17 cellular contexts compared by ENCODE assay signal in genomic region chr19:41690801-41691065, GRCh38. TPM values are rescaled to one million over a fixed set of nuclear protein-coding genes. Genes with fewer than 3 reads are reported as not detected.
DNase-seq lines count a peak whose midpoint lies in the region; ATAC-seq and TF ChIP-seq lines count a peak whose summit lies in the region.
"Had no signal": no experiment of that assay in that cellular context is flagged by ENCODE, and none has a peak within 500 bp of the region (broad histone marks: within the 10 kb centered on the region; RNA-seq: fewer than 3 reads in every experiment).

No MANE protein-coding gene starts in this region.

- H3K4me3 ChIP-seq in NB4 (ENCODE audit: low read depth, low read length) (no peak overlapping the region), uterus (no peak overlapping the region), right lobe of liver (no peak overlapping the region)
- H3K4me3 ChIP-seq: A549, HAP-1 had no signal

- no peak overlapping the region for H3K4me3 Mint-ChIP-seq in activated T-cell treated with anti-CD3 and anti-CD28 coated beads, Interleukin-2, amount 50 U/mL, for 72 hours
- H3K4me3 Mint-ChIP-seq: CD4-positive, alpha-beta T cell; CD8-positive, alpha-beta memory T cell; HFFc6 had no signal

- no peaks in the 10 kb centered on the region for H3K4me1 Mint-ChIP-seq in activated T-cell treated with anti-CD3 and anti-CD28 coated beads, Interleukin-2, amount 50 U/mL, for 72 hours (ENCODE audit: low read depth)
- H3K4me1 Mint-ChIP-seq: CD8-positive, alpha-beta memory T cell had no signal

- intact Hi-C loops in uterus (cut with DNase I; ENCODE audit: low total_unique reads) (no loop called here), right lobe of liver (cut with DNase I) (loop anchor here in 1 of 2 donors (10.0 kb wide), 1 partner anchor 46 kb away; no protein-coding TSS in a partner anchor)

- H3K4me1 ChIP-seq in uterus (no peaks in the 10 kb centered on the region), right lobe of liver (no peaks in the 10 kb centered on the region)
- H3K4me1 ChIP-seq: A549, HAP-1 had no signal

- no peaks in the 10 kb centered on the region for H3K9me3 ChIP-seq in uterus
- no peaks in the 10 kb centered on the region for H3K9me3 ChIP-seq in right lobe of liver
- H3K9me3 ChIP-seq: HAP-1 had no signal

- H3K27ac ChIP-seq in uterus = no peak overlapping the region
- H3K27ac ChIP-seq in right lobe of liver = no peak overlapping the region
- H3K27ac ChIP-seq: A549 had no signal

- H3K36me3 Mint-ChIP-seq in activated T-cell treated with anti-CD3 and anti-CD28 coated beads, Interleukin-2, amount 50 U/mL, for 72 hours (ENCODE audit: insufficient read depth in 2 of 2) = peaks cover 0 to 1% of the 10 kb centered on the region in 2 donors
- H3K36me3 Mint-ChIP-seq: CD14-positive monocyte had no signal

- DNase-seq in activated T-cell treated with anti-CD3 and anti-CD28 coated beads, Interleukin-2, amount 50 U/mL, for 72 hours = no peak
- no peak for DNase-seq in activated T-cell treated with anti-CD3 and anti-CD28 coated beads for 4 hours
- peak; percentile 53 for DNase-seq in NB4 (ENCODE audit: low read depth)
- peak; percentile 35 for DNase-seq in left lobe of liver (ENCODE audit: low spot score)
- no peak for DNase-seq in uterus
- no peak for DNase-seq in right lobe of liver
- DNase-seq in NCI-H1694 treated with DMSO at 0.1 percent for 48 hours (lab: John Stamatoyannopoulos, UW) = no peak
- DNase-seq: 8988T, COR-L47, DND-41, GOT3, HFFc6 had no signal

- no peak for TF ChIP-seq POLR2A in NB4 (IDR thresholded peaks at IDR 0.05; ENCODE audit: extremely low read depth, insufficient read length)
- TF ChIP-seq POLR2A in uterus (IDR thresholded peaks at IDR 0.05) = no peak
- no peak for TF ChIP-seq POLR2A in right lobe of liver (IDR thresholded peaks at IDR 0.05)

- ATAC-seq in activated T-cell treated with anti-CD3 and anti-CD28 coated beads, Interleukin-2, amount 50 U/mL, for 72 hours (replicated peaks in 1 of 2) = no peak
- ATAC-seq in left lobe of liver = no peak
- no peak for ATAC-seq in right lobe of liver

- H3K36me3 ChIP-seq in uterus = no peaks in the 10 kb centered on the region
- no peaks in the 10 kb centered on the region for H3K36me3 ChIP-seq in right lobe of liver
- H3K36me3 ChIP-seq: HAP-1 had no signal

- peak overlapping the region; percentile 43 for H3K27ac Mint-ChIP-seq in activated T-cell treated with anti-CD3 and anti-CD28 coated beads, Interleukin-2, amount 50 U/mL, for 72 hours
- H3K27ac Mint-ChIP-seq: CD4-positive, alpha-beta T cell; CD8-positive, alpha-beta memory T cell; HFFc6 had no signal

- WGBS in right lobe of liver (ENCODE audit: insufficient coverage, low coverage, low lambda C conversion rate, missing lambda C conversion rate) = 38% methylated on average over 2 of the region's 3 CpGs

- peaks cover 46% of the 10 kb centered on the region for H3K27me3 Mint-ChIP-seq in activated T-cell treated with anti-CD3 and anti-CD28 coated beads, Interleukin-2, amount 50 U/mL, for 72 hours (ENCODE audit: low read depth)

- H3K9me3 Mint-ChIP-seq in activated T-cell treated with anti-CD3 and anti-CD28 coated beads, Interleukin-2, amount 50 U/mL, for 72 hours = no peaks in the 10 kb centered on the region
- H3K9me3 Mint-ChIP-seq: HFFc6 had no signal

- TF ChIP-seq CTCF in NB4 (IDR thresholded peaks at IDR 0.05; ENCODE audit: low read depth, low read length) = no peak
- TF ChIP-seq CTCF in uterus (IDR thresholded peaks at IDR 0.05) = no peak
- no peak for TF ChIP-seq CTCF in right lobe of liver (IDR thresholded peaks at IDR 0.05)

- H3K27me3 ChIP-seq in uterus = no peaks in the 10 kb centered on the region
- no peaks in the 10 kb centered on the region for H3K27me3 ChIP-seq in right lobe of liver

RNA-seq across cellular contexts. Expression of gene CEACAM7, which starts 2.7 kb away (rescaled TPM):
- not detected for total RNA-seq in activated T-cell treated with anti-CD3 and anti-CD28 coated beads, Interleukin-2, amount 50 U/mL, for 72 hours
- not detected for total RNA-seq in left lobe of liver
- total RNA-seq in uterus = 1 to 10 TPM in 1 of 4 donors, under 1 TPM in 2, not detected in 1; 0.49 to 1.8 (median 0.51) TPM
- not detected for total RNA-seq in right lobe of liver
- total RNA-seq: CD4-positive, alpha-beta T cell; CD8-positive, alpha-beta memory T cell; HFFc6 had no signal

RNA-seq across cellular contexts. Expression of gene CEACAM5, which starts 17.7 kb away (rescaled TPM):
- total RNA-seq in activated T-cell treated with anti-CD3 and anti-CD28 coated beads, Interleukin-2, amount 50 U/mL, for 72 hours = not detected
- total RNA-seq in left lobe of liver (0.81 TPM), uterus (under 1 TPM in 2 of 4 donors, not detected in 2; 0.29 to 0.51 TPM), right lobe of liver (not detected)
- total RNA-seq: CD4-positive, alpha-beta T cell; CD8-positive, alpha-beta memory T cell had no signal

Comparison
In these comparisons a context has a peak if more than half of its experiments do, and no peak if none do; other contexts are left out.
1. DNase-seq: peak in NB4 (single experiment) and left lobe of liver (single experiment); none in activated T-cell treated with anti-CD3 and anti-CD28 coated beads, Interleukin-2, amount 50 U/mL, for 72 hours (0 of 2), activated T-cell treated with anti-CD3 and anti-CD28 coated beads for 4 hours (single experiment), uterus (0 of 2), right lobe of liver (0 of 3) and NCI-H1694 treated with DMSO at 0.1 percent for 48 hours (single experiment).